10 cellular contexts compared by ENCODE assay signal in genomic region chr11:47899801-47900200, GRCh38. TPM values are rescaled to one million over a fixed set of nuclear protein-coding genes. Genes with fewer than 3 reads are reported as not detected.
DNase-seq lines count a peak whose midpoint lies in the region; ATAC-seq and TF ChIP-seq lines count a peak whose summit lies in the region.
"Had no signal": no experiment of that assay in that cellular context is flagged by ENCODE, and none has a peak within 500 bp of the region (broad histone marks: within the 10 kb centered on the region; RNA-seq: fewer than 3 reads in every experiment).

No MANE protein-coding gene starts in this region.

- H3K27me3 Mint-ChIP-seq in T-helper 17 cell (no peaks in the 10 kb centered on the region), endodermal cell (ENCODE audit: insufficient read depth) (no peaks in the 10 kb centered on the region)

- H3K9me3 ChIP-seq in T-helper 17 cell (ENCODE audit: control insufficient read depth, low read length, poor library complexity, severe bottlenecking) (no peaks in the 10 kb centered on the region), endodermal cell (ENCODE audit: control insufficient read depth, low read length) (peaks cover 14% of the 10 kb centered on the region)

- no peak overlapping the region for H3K4me3 Mint-ChIP-seq in T-helper 17 cell
- H3K4me3 Mint-ChIP-seq in endodermal cell, result no peak overlapping the region

- no peak overlapping the region for H3K27ac ChIP-seq in endodermal cell (ENCODE audit: low read depth, low read length)
- H3K27ac ChIP-seq: parathyroid adenoma had no signal

- H3K27me3 ChIP-seq in endodermal cell (ENCODE audit: control insufficient read depth, insufficient read depth, low read length, poor library complexity, severe bottlenecking), result no peaks in the 10 kb centered on the region

- peak; percentile 97 for ATAC-seq in GM18505 (IDR thresholded peaks at IDR 0.05; ENCODE audit: unreplicated experiment)
- ATAC-seq in HG03064 (IDR thresholded peaks at IDR 0.05; ENCODE audit: low read depth, unreplicated experiment), result peak; percentile 95
- ATAC-seq in T-helper 17 cell, result peak; percentile 84
- no peak for ATAC-seq in left cardiac atrium

- no peak overlapping the region for H3K9ac ChIP-seq in endodermal cell (ENCODE audit: extremely low read depth, low read length, poor library complexity, severe bottlenecking)
- H3K9ac ChIP-seq: parathyroid adenoma had no signal

- H3K4me1 ChIP-seq in endodermal cell (ENCODE audit: control insufficient read depth, insufficient read depth, low read length), result no peaks in the 10 kb centered on the region
- H3K4me1 ChIP-seq: parathyroid adenoma had no signal

- TF ChIP-seq CTCF in GM20000 (IDR thresholded peaks at IDR 0.05; ENCODE audit: extremely low read depth, missing control alignments) (no peak), endodermal cell (conservative IDR thresholded peaks at IDR 0.05) (no peak)

- peaks cover 12% of the 10 kb centered on the region for H3K9me3 Mint-ChIP-seq in endodermal cell

- H3K36me3 ChIP-seq in endodermal cell (ENCODE audit: control insufficient read depth, insufficient read depth, low read length), result no peaks in the 10 kb centered on the region

- intact Hi-C loops in left cardiac atrium (cut with DNase I), result no loop called here

- peak; percentile 73 for DNase-seq in GM20000 (ENCODE audit: low spot score)
- DNase-seq in T-helper 17 cell, result no peak
- no peak for DNase-seq in NCI-H226
- DNase-seq in DMS79 (lab: John Stamatoyannopoulos, UW), result no peak
- DNase-seq in left cardiac atrium, result no peak
- no peak for DNase-seq in endodermal cell
- DNase-seq: effector CD4-positive, alpha-beta T cell had no signal

- H3K4me1 Mint-ChIP-seq in T-helper 17 cell, result peaks cover 14% of the 10 kb centered on the region
- H3K4me1 Mint-ChIP-seq in endodermal cell, result no peaks in the 10 kb centered on the region

- no peak overlapping the region for H3K4me3 ChIP-seq in endodermal cell (ENCODE audit: low read length)

- no peak overlapping the region for H3K27ac Mint-ChIP-seq in T-helper 17 cell
- H3K27ac Mint-ChIP-seq in endodermal cell, result no peak overlapping the region

- 93 to 100% methylated on average over 1 to 2 of the region's 2 CpGs for whole genome bisulfite sequencing in endodermal cell (ENCODE audit: insufficient coverage in 1 of 2, insufficient read length in 1 of 2), 2 experiments

- TF ChIP-seq POLR2A in GM18505 (IDR thresholded peaks at IDR 0.05; ENCODE audit: borderline replicate concordance, extremely low read depth, insufficient read depth, insufficient read length), result peak; percentile 23

- H3K36me3 Mint-ChIP-seq in T-helper 17 cell (ENCODE audit: low read depth) (no peaks in the 10 kb centered on the region), endodermal cell (ENCODE audit: low read depth) (no peaks in the 10 kb centered on the region)

RNA-seq across cellular contexts. Expression of gene NUP160, which starts 51.7 kb away (rescaled TPM):
- total RNA-seq in T-helper 17 cell (10 to 100 TPM; 50.0 to 54.6 TPM), left cardiac atrium (10 to 100 TPM; 13.7 to 18.3 TPM), endodermal cell (10 to 100 TPM; 82.1 to 87.6 TPM)
- polyA plus RNA-seq in endodermal cell (2013, experiment 1 of 2), result 65.6 TPM
- polyA plus RNA-seq in endodermal cell (2013, experiment 2 of 2), result 60.8 TPM

Comparison
In these comparisons a context has a peak if more than half of its experiments do, and no peak if none do; other contexts are left out.
1. ATAC-seq: peak in GM18505 (single experiment), HG03064 (single experiment) and T-helper 17 cell (single experiment); none in left cardiac atrium (0 of 2).